10 cellular contexts compared by ENCODE assay signal in genomic region chr20:21514553-21515251, GRCh38. TPM values are rescaled to one million over a fixed set of nuclear protein-coding genes. Genes with fewer than 3 reads are reported as not detected.
DNase-seq lines count a peak whose midpoint lies in the region; ATAC-seq and TF ChIP-seq lines count a peak whose summit lies in the region.
"Had no signal": no experiment of that assay in that cellular context is flagged by ENCODE, and none has a peak within 500 bp of the region (broad histone marks: within the 10 kb centered on the region; RNA-seq: fewer than 3 reads in every experiment).

No MANE protein-coding gene starts in this region.

- no peak for ATAC-seq in HG02840 (IDR thresholded peaks at IDR 0.05; ENCODE audit: low FRiP score, unreplicated experiment)

- H3K27ac Mint-ChIP-seq in CD8-positive, alpha-beta memory T cell: peak overlapping the region in 1 of 8 donors; percentile 58

- no peak overlapping the region for H3K4me2 ChIP-seq in osteoblast (ENCODE audit: insufficient read depth, low read length)

- no peak overlapping the region for H3K27ac ChIP-seq in CD8-positive, alpha-beta memory T cell (ENCODE audit: low read depth, low read length)
- H3K27ac ChIP-seq in coronary artery (no peak overlapping the region), osteoblast (ENCODE audit: low read depth, low read length) (no peak overlapping the region)

- no peaks in the 10 kb centered on the region for H4K20me1 ChIP-seq in osteoblast (ENCODE audit: insufficient read depth, low read length)

- peaks cover 56% of the 10 kb centered on the region for H3K27me3 ChIP-seq in CD8-positive, alpha-beta memory T cell (ENCODE audit: insufficient read depth, low read length, poor library complexity, severe bottlenecking)
- H3K27me3 ChIP-seq in HAP-1 (ENCODE audit: low read depth) (peaks cover 6% of the 10 kb centered on the region), osteoblast (ENCODE audit: insufficient read depth, low read length) (peaks cover 91% of the 10 kb centered on the region)

- peaks cover 40% of the 10 kb centered on the region for H3K4me1 ChIP-seq in CD8-positive, alpha-beta memory T cell (ENCODE audit: insufficient read depth, low read length)
- peaks cover 11% of the 10 kb centered on the region for H3K4me1 ChIP-seq in HAP-1
- H3K4me1 ChIP-seq in osteoblast (ENCODE audit: insufficient read depth, low read length): peaks cover 5% of the 10 kb centered on the region

- no peak overlapping the region for H2AFZ ChIP-seq in osteoblast (ENCODE audit: low read length)

- no peaks in the 10 kb centered on the region for H3K36me3 Mint-ChIP-seq in CD8-positive, alpha-beta memory T cell

- TF ChIP-seq CTCF in coronary artery (IDR thresholded peaks at IDR 0.05) (no peak), osteoblast (IDR thresholded peaks at IDR 0.05; ENCODE audit: extremely low read depth, low read depth, low read length) (no peak)

- H3K27me3 Mint-ChIP-seq in CD8-positive, alpha-beta memory T cell: peaks cover 67 to 78% of the 10 kb centered on the region in 2 donors

- no peaks in the 10 kb centered on the region for H3K79me2 ChIP-seq in osteoblast (ENCODE audit: insufficient read depth, low read length)

- no peak overlapping the region for H3K4me3 ChIP-seq in CD8-positive, alpha-beta memory T cell (ENCODE audit: low read length)
- H3K4me3 ChIP-seq in HAP-1: peak overlapping the region; percentile 61
- H3K4me3 ChIP-seq in coronary artery: peak overlapping the region; percentile 55
- no peak overlapping the region for H3K4me3 ChIP-seq in osteoblast (ENCODE audit: insufficient read depth, low read length)

- POLR2A ChIA-PET in CD8-positive, alpha-beta memory T cell (lab: Charles Lee): no interaction called here

- peaks cover 27 to 50% (median 43%) of the 10 kb centered on the region in 3 donors for H3K4me1 Mint-ChIP-seq in CD8-positive, alpha-beta memory T cell

- in situ Hi-C loops in HAP-1 (cut with MboI; ENCODE audit: low sequenced_read_pairs): loop anchor here (5.0 to 25.0 kb wide), 2 partner anchors 58 to 1848 kb away; partner anchors contain the start of genes GZF1 and NXT1

- H3K4me3 Mint-ChIP-seq in CD8-positive, alpha-beta memory T cell: peak overlapping the region in 4 of 7 donors; percentile 31 to 67 (median 64)

- CTCF ChIA-PET in CD8-positive, alpha-beta memory T cell (lab: Charles Lee): interaction anchor here (0.7 to 1.9 kb wide), 2 partner anchors 9 kb away, joined by 3 to 5 read pairs; no protein-coding TSS in a partner anchor

- no peaks in the 10 kb centered on the region for H3K9me3 Mint-ChIP-seq in CD8-positive, alpha-beta memory T cell

- no peaks in the 10 kb centered on the region for H3K36me3 ChIP-seq in CD8-positive, alpha-beta memory T cell (ENCODE audit: insufficient read depth, low read length)
- peaks cover 9% of the 10 kb centered on the region for H3K36me3 ChIP-seq in HAP-1 (replicated peaks)
- no peaks in the 10 kb centered on the region for H3K36me3 ChIP-seq in osteoblast (ENCODE audit: insufficient read depth, low read length)

- no peaks in the 10 kb centered on the region for H3K9me3 ChIP-seq in CD8-positive, alpha-beta memory T cell (ENCODE audit: low read length)
- H3K9me3 ChIP-seq in HAP-1: no peaks in the 10 kb centered on the region
- H3K9me3 ChIP-seq in osteoblast (ENCODE audit: low read depth, low read length): no peaks in the 10 kb centered on the region

- DNase-seq in CD8-positive, alpha-beta memory T cell: no peak
- DNase-seq in HAP-1 (ENCODE audit: low spot score in 2 of 2) (peak; percentile 73 to 90), coronary artery (ENCODE audit: low spot score) (peak; percentile 56), osteoblast (ENCODE audit: insufficient read length, low spot score, missing footprints) (peak; percentile 94), COR-L47 (lab: John Stamatoyannopoulos, UW) (no peak), dermis blood vessel endothelial cell (no peak)
- DNase-seq: activated naive CD4-positive, alpha-beta T cell had no signal

RNA-seq across cellular contexts. Expression of gene NKX2-2, which starts 0.8 kb away (rescaled TPM):
- total RNA-seq in CD8-positive, alpha-beta memory T cell: not detected
- not detected for polyA plus RNA-seq in CD8-positive, alpha-beta memory T cell
- total RNA-seq in osteoblast: under 0.01 TPM in 1 of 2 replicates, not detected in the other
- not detected in 2 replicates for total RNA-seq in dermis blood vessel endothelial cell
- total RNA-seq: T-helper 1 cell treated with Interleukin-12 subunit alpha and Interleukin-12 subunit beta and Interleukin-4 antibody, amounts not matched to agents 30 ng/mL and 1 ng/mL, for 36 hours had no signal
- polyA plus RNA-seq: neural cell had no signal

Comparison
In these comparisons a context has a peak if more than half of its experiments do, and no peak if none do; other contexts are left out.
1. DNase-seq: peak in HAP-1 (2 of 2), coronary artery (single experiment) and osteoblast (single experiment); none in CD8-positive, alpha-beta memory T cell (0 of 5), COR-L47 (single experiment) and dermis blood vessel endothelial cell (single experiment).
2. H3K4me3 ChIP-seq: peak in HAP-1 (single experiment) and coronary artery (single experiment); none in CD8-positive, alpha-beta memory T cell (single experiment) and osteoblast (single experiment).